Comparison of ENCODE assay signal across 1 cellular context in genomic region chr2:231392431-231393148, GRCh38.
A peak's percentile ranks its signal among the peaks of the same experiment; 100 is the strongest.
TF ChIP-seq lines count a peak whose summit lies in the region.

No MANE protein-coding gene starts in this region.

TF ChIP-seq in HepG2, 621 proteins besides CTCF, POLR2A, EP300 and RAD21:
- 0 out of 2 replicates have a peak, but pooled peaks have one; percentile 27 for TF ChIP-seq ZNF761 (CRISPR knock-in tag; conservative IDR thresholded peaks at IDR 0.05)
- TF ChIP-seq ZBTB38 (CRISPR knock-in tag; IDR thresholded peaks at IDR 0.05) = 0 out of 2 replicates have a peak, but pooled peaks have one; percentile 2
- TF ChIP-seq ZNF660 (CRISPR knock-in tag; IDR thresholded peaks at IDR 0.05; ENCODE audit: borderline replicate concordance, low read depth) = no peak
- no peak for TF ChIP-seq EED (CRISPR knock-in tag; IDR thresholded peaks at IDR 0.05)
- no peak for TF ChIP-seq FIP1L1 (IDR thresholded peaks at IDR 0.05; ENCODE audit: borderline replicate concordance, insufficient read depth, low read depth, low read length)
- peak; percentile 61 for TF ChIP-seq ZNF280B (CRISPR knock-in tag; IDR thresholded peaks at IDR 0.05; ENCODE audit: borderline replicate concordance)
- no peak for TF ChIP-seq ZNF746 (CRISPR knock-in tag; IDR thresholded peaks at IDR 0.05)
- TF ChIP-seq ZFP91 (CRISPR knock-in tag; IDR thresholded peaks at IDR 0.05; ENCODE audit: borderline replicate concordance) = peak; percentile 48; the same call in 1 of the 2 replicates
- TF ChIP-seq TRIM22 (IDR thresholded peaks at IDR 0.05) = no peak
- TF ChIP-seq AFF4 (CRISPR knock-in tag; IDR thresholded peaks at IDR 0.05) = no peak
- 0 out of 2 replicates have a peak, but pooled peaks have one; percentile 13 for TF ChIP-seq NRL (CRISPR knock-in tag; IDR thresholded peaks at IDR 0.05; ENCODE audit: borderline replicate concordance)
- no peak for TF ChIP-seq DMAP1 (CRISPR knock-in tag; IDR thresholded peaks at IDR 0.05)
- TF ChIP-seq FOXA3 (CRISPR knock-in tag; IDR thresholded peaks at IDR 0.05) = 0 out of 2 replicates have a peak, but pooled peaks have one; percentile 4
- TF ChIP-seq SATB2 (CRISPR knock-in tag; IDR thresholded peaks at IDR 0.05) = no peak
- TF ChIP-seq HDAC6 (IDR thresholded peaks at IDR 0.05; ENCODE audit: low read depth, low read length) = no peak
- TF ChIP-seq TAF15 (IDR thresholded peaks at IDR 0.05; ENCODE audit: low read depth, low read length, poor library complexity, severe bottlenecking) = no peak
